Comparison of ENCODE assay signal across 1 cellular context in genomic region chr4:2624782-2625548, GRCh38.
TF ChIP-seq lines count a peak whose summit lies in the region.

No MANE protein-coding gene starts in this region.

TF ChIP-seq in IMR-90, 13 proteins besides CTCF, POLR2A, EP300 and RAD21 (continued from another document):
- TF ChIP-seq CHD1 (IDR thresholded peaks at IDR 0.05; ENCODE audit: low read depth, low read length), result no peak
- no peak for TF ChIP-seq SMC3 (IDR thresholded peaks at IDR 0.05; ENCODE audit: low read depth, low read length)
